10 cellular contexts compared by ENCODE assay signal in the genomic region with DNA sequence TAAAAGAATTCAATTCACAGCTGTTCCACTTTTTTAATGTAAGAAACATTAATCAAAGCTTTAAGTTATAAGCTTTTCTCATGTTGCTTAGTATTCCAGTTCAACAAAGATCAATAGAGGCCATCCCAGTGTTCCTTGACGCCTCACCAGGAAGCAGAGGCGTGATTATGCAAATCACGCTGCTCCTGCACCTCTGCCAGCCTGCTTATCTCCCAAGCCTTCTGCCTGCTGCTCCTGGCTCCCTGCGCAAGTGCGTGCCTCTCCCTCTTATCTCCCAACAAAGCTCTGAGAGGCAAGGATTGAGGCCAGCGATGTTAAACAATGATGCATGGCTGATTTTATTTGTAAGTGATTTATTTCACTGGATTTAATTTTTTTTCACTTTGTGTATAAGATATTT. TPM values are rescaled to one million over a fixed set of nuclear protein-coding genes. Genes with fewer than 3 reads are reported as not detected.
DNase-seq lines count a peak whose midpoint lies in the region; ATAC-seq and TF ChIP-seq lines count a peak whose summit lies in the region.
"Had no signal": no experiment of that assay in that cellular context is flagged by ENCODE, and none has a peak within 500 bp of the region (broad histone marks: within the 10 kb centered on the region; RNA-seq: fewer than 3 reads in every experiment).

No MANE protein-coding gene starts in this region.

- peaks cover 52% of the 10 kb centered on the region for H3K4me1 Mint-ChIP-seq in activated T-cell treated with anti-CD3 and anti-CD28 coated beads, Interleukin-2, amount 50 U/mL, for 72 hours (ENCODE audit: low read depth)

- TF ChIP-seq POLR2A in stomach (IDR thresholded peaks at IDR 0.05) = no peak

- peak overlapping the region; percentile 80 to 84 for H3K4me3 Mint-ChIP-seq in activated T-cell treated with anti-CD3 and anti-CD28 coated beads, Interleukin-2, amount 50 U/mL, for 72 hours

- ATAC-seq in activated T-cell treated with anti-CD3 and anti-CD28 coated beads, Interleukin-2, amount 50 U/mL, for 72 hours (replicated peaks in 1 of 2) = no peak
- no peak for ATAC-seq in stimulated activated naive CD8-positive, alpha-beta T cell treated with anti-CD3 and anti-CD28 coated beads, Interleukin-15, Interleukin-2, amounts not matched to agents 100 U/mL and 50 U/mL, for 24 hours
- no peak for ATAC-seq in GM19351 (IDR thresholded peaks at IDR 0.05; ENCODE audit: unreplicated experiment)
- ATAC-seq: Panc1 had no signal

- no peaks in the 10 kb centered on the region for H3K9me3 ChIP-seq in stomach

- intact Hi-C loops in head of caudate nucleus (cut with DNase I) (loop anchor here (2.0 kb wide), 1 partner anchor 42 kb away; a partner anchor contains a TSS), stomach (cut with DNase I; ENCODE audit: low total_unique reads) (no loop called here)

- peaks cover 0 to 30% (median 18%) of the 10 kb centered on the region in 4 donors for H3K36me3 ChIP-seq in stomach

- 26 to 41% (median 31%) methylated on average over 6 of the region's 6 CpGs for WGBS in stomach, 5 donors

- TF ChIP-seq EP300 in stomach (IDR thresholded peaks at IDR 0.05) = no peak

- peak overlapping the region; percentile 86 for H3K27ac Mint-ChIP-seq in activated T-cell treated with anti-CD3 and anti-CD28 coated beads, Interleukin-2, amount 50 U/mL, for 72 hours

- H3K27me3 ChIP-seq in stomach = no peaks in the 10 kb centered on the region

- peaks cover 0 to 31% (median 16%) of the 10 kb centered on the region in 4 donors for H3K4me1 ChIP-seq in stomach

- DNase-seq in activated T-cell treated with anti-CD3 and anti-CD28 coated beads, Interleukin-2, amount 50 U/mL, for 72 hours = no peak
- no peak for DNase-seq in activated T-cell treated with anti-CD3 and anti-CD28 coated beads, Interleukin-2, amount 50 U/mL, for 1 hour
- DNase-seq in OCI-M1 (lab: John Stamatoyannopoulos, UW) = peak; percentile 75
- DNase-seq in head of caudate nucleus = peak; percentile 38 to 90 (median 70)
- peak; percentile 78 for DNase-seq in stomach
- no peak for DNase-seq in stimulated activated naive CD8-positive, alpha-beta T cell treated with anti-CD3 and anti-CD28 coated beads, Interleukin-15, Interleukin-2, amounts not matched to agents 100 U/mL and 50 U/mL, for 24 hours
- no peak for DNase-seq in stimulated activated CD4-positive, alpha-beta T cell treated with anti-CD3 and anti-CD28 coated beads, Interleukin-4, amount 100 ng/mL, for 4 hours
- DNase-seq: activated gamma-delta T cell had no signal

- H3K36me3 Mint-ChIP-seq in activated T-cell treated with anti-CD3 and anti-CD28 coated beads, Interleukin-2, amount 50 U/mL, for 72 hours (ENCODE audit: insufficient read depth in 2 of 2) = peaks cover 0 to 20% of the 10 kb centered on the region in 2 donors

- H3K27me3 Mint-ChIP-seq in activated T-cell treated with anti-CD3 and anti-CD28 coated beads, Interleukin-2, amount 50 U/mL, for 72 hours (ENCODE audit: low read depth) = no peaks in the 10 kb centered on the region

- TF ChIP-seq CTCF in stomach (IDR thresholded peaks at IDR 0.05) = no peak

- H3K27ac ChIP-seq in stomach = no peak overlapping the region

- H3K4me3 ChIP-seq in stomach = no peak overlapping the region

- no peaks in the 10 kb centered on the region for H3K9me3 Mint-ChIP-seq in activated T-cell treated with anti-CD3 and anti-CD28 coated beads, Interleukin-2, amount 50 U/mL, for 72 hours

RNA-seq across cellular contexts. Expression of a gene that starts 42.8 kb away (rescaled TPM):
- 1 to 10 TPM; 4.1 to 7.4 TPM for total RNA-seq in activated T-cell treated with anti-CD3 and anti-CD28 coated beads, Interleukin-2, amount 50 U/mL, for 72 hours
- 10 to 100 TPM in 1 of 5 donors, 1 to 10 TPM in 1, not detected in 3; 2.0 to 23.2 TPM for total RNA-seq in stomach
- polyA plus RNA-seq in stomach = 1 to 10 TPM in 2 of 3 donors, under 1 TPM in 1; 0.48 to 2.1 (median 1.4) TPM

Comparison
In these comparisons a context has a peak if more than half of its experiments do, and no peak if none do; other contexts are left out.
1. DNase-seq: peak in OCI-M1 (single experiment), head of caudate nucleus (42 of 42) and stomach (single experiment); none in activated T-cell treated with anti-CD3 and anti-CD28 coated beads, Interleukin-2, amount 50 U/mL, for 72 hours (0 of 2), activated T-cell treated with anti-CD3 and anti-CD28 coated beads, Interleukin-2, amount 50 U/mL, for 1 hour (single experiment), stimulated activated naive CD8-positive, alpha-beta T cell treated with anti-CD3 and anti-CD28 coated beads, Interleukin-15, Interleukin-2, amounts not matched to agents 100 U/mL and 50 U/mL, for 24 hours (single experiment) and stimulated activated CD4-positive, alpha-beta T cell treated with anti-CD3 and anti-CD28 coated beads, Interleukin-4, amount 100 ng/mL, for 4 hours (0 of 2).